In genomic region chr17:17014748-17015124, GRCh38 we compare ENCODE assay signal across 14 cellular contexts. TPM values are rescaled to one million over a fixed set of nuclear protein-coding genes. Genes with fewer than 3 reads are reported as not detected.
DNase-seq lines count a peak whose midpoint lies in the region; FAIRE-seq and TF ChIP-seq lines count a peak whose summit lies in the region.
"Not testable (repeated sequence)": the region's sequence is repeated elsewhere in the genome, so short reads cannot be mapped to it uniquely, and the experiment has no call there.
"Had no signal": no experiment of that assay in that cellular context is flagged by ENCODE, and none has a peak within 500 bp of the region (broad histone marks: within the 10 kb centered on the region; RNA-seq: fewer than 3 reads in every experiment).

No MANE protein-coding gene starts in this region.

- H3K27ac ChIP-seq in endothelial cell of umbilical vein (ENCODE audit: insufficient read depth, low read depth, low read length); kidney (ENCODE audit: low read depth in 2 of 2, low read length in 2 of 2): not testable (repeated sequence)

- not testable (repeated sequence) for BruUV-seq in MCF 10A (replicated peaks; lab: Mats Ljungman, UMichigan); endothelial cell of umbilical vein (replicated peaks; lab: Mats Ljungman, UMichigan)

- CTCF ChIA-PET in MCF 10A (lab: Yijun Ruan, JAX): interaction anchor here (0.6 to 0.8 kb wide), 3 partner anchors 100 to 1318 kb away, joined by 3 read pairs; no protein-coding TSS in a partner anchor
- CTCF ChIA-PET in endothelial cell of umbilical vein (lab: Charles Lee): not testable (repeated sequence)

- peak overlapping the region; percentile 50 for H3K4me3 Mint-ChIP-seq in MCF 10A (ENCODE audit: unreplicated experiment)

- not testable (repeated sequence) for H3K36me3 Mint-ChIP-seq in MCF 10A (ENCODE audit: insufficient read depth, unreplicated experiment)

- not testable (repeated sequence) for H3K4me2 ChIP-seq in endothelial cell of umbilical vein (ENCODE audit: insufficient read depth, low read length)

- dilution Hi-C loops in endothelial cell of umbilical vein (cut with MboI; ENCODE audit: extremely low pct_ligation_motif_present, low sequenced_read_pairs): not testable (repeated sequence)

- DNase-seq in Daoy (ENCODE audit: low read depth) (peak; percentile 95), M059J (ENCODE audit: low read depth) (peak; percentile 88), SW480 (ENCODE audit: low spot score) (peak; percentile 99), MCF 10A (ENCODE audit: unreplicated experiment) (peak; percentile 93), kidney (peak; percentile 68), posterior vena cava (ENCODE audit: low spot score) (peak; percentile 66)
- not testable (repeated sequence) for DNase-seq in endothelial cell of umbilical vein (ENCODE audit: low read depth, low spot score)

- intact Hi-C loops in MCF 10A (cut with micrococcal nuclease): loop anchor here (2.0 kb wide), 1 partner anchor 28 kb away; the partner anchor contains the start of gene MPRIP
- intact Hi-C loops in endothelial cell of umbilical vein (cut with micrococcal nuclease); kidney (cut with DNase I); posterior vena cava (cut with DNase I): not testable (repeated sequence)

- H3K4me3 ChIP-seq in endothelial cell of umbilical vein (replicated peaks in 1 of 3; ENCODE audit: insufficient read depth in 1 of 3, low read depth in 1 of 3, low read length in 3 of 3); kidney (ENCODE audit: low read length in 2 of 2): not testable (repeated sequence)

- not testable (repeated sequence) for H4K20me1 ChIP-seq in endothelial cell of umbilical vein (replicated peaks; ENCODE audit: control insufficient read depth, extremely low read depth, insufficient read depth, low read length)

- not testable (repeated sequence) for H3K9me3 Mint-ChIP-seq in MCF 10A (ENCODE audit: unreplicated experiment)

- H2AFZ ChIP-seq in endothelial cell of umbilical vein (ENCODE audit: low read depth, low read length): not testable (repeated sequence)

- H3K9me1 ChIP-seq in endothelial cell of umbilical vein (replicated peaks; ENCODE audit: control insufficient read depth, extremely low read depth, insufficient read depth, low read length): not testable (repeated sequence)

- H3K27me3 Mint-ChIP-seq in MCF 10A (ENCODE audit: insufficient read depth, unreplicated experiment): not testable (repeated sequence)

- H3K9ac ChIP-seq in endothelial cell of umbilical vein (replicated peaks; ENCODE audit: extremely low read depth, insufficient read depth, low read length); kidney (ENCODE audit: low read length in 2 of 2): not testable (repeated sequence)

- not testable (repeated sequence) for H3K36me3 ChIP-seq in endothelial cell of umbilical vein (ENCODE audit: control insufficient read depth in 2 of 2, extremely low read depth in 1 of 2, insufficient read depth in 2 of 2, low read length in 2 of 2); kidney (ENCODE audit: control insufficient read depth in 1 of 2, insufficient read depth in 2 of 2, low read length in 2 of 2)

- H3K79me2 ChIP-seq in endothelial cell of umbilical vein (ENCODE audit: control insufficient read depth, insufficient read depth, low read length): not testable (repeated sequence)

- POLR2A ChIA-PET in MCF 10A (lab: Yijun Ruan, JAX): interaction anchor here (0.7 to 3.5 kb wide), 5 partner anchors 11 to 135 kb away, joined by 3 to 25 read pairs (median 3); partner anchors contain the start of gene MPRIP
- POLR2A ChIA-PET in endothelial cell of umbilical vein (lab: Charles Lee): not testable (repeated sequence)

- H3K4me1 ChIP-seq in endothelial cell of umbilical vein (ENCODE audit: control insufficient read depth, extremely low read depth, insufficient read depth, low read length); kidney (ENCODE audit: control insufficient read depth in 1 of 2, insufficient read depth in 1 of 2, low read depth in 1 of 2, low read length in 2 of 2): not testable (repeated sequence)

- H3K27me3 ChIP-seq in endothelial cell of umbilical vein (ENCODE audit: control insufficient read depth in 2 of 2, insufficient read depth in 2 of 2, low read length in 2 of 2): not testable (repeated sequence)

- H3K27ac Mint-ChIP-seq in MCF 10A (ENCODE audit: low read depth, unreplicated experiment): peak overlapping the region; percentile 46

- H3K9me3 ChIP-seq in endothelial cell of umbilical vein (replicated peaks; ENCODE audit: control insufficient read depth, insufficient read depth, low read length); kidney (ENCODE audit: control insufficient read depth in 1 of 2, low read length in 2 of 2): not testable (repeated sequence)

- not testable (repeated sequence) for TF ChIP-seq CTCF in MCF 10A (IDR thresholded peaks at IDR 0.05; ENCODE audit: unreplicated experiment); endothelial cell of umbilical vein (IDR thresholded peaks at IDR 0.05; ENCODE audit: extremely low read depth in 1 of 2, insufficient read depth in 1 of 2, low read depth in 1 of 2, low read length in 2 of 2); kidney (IDR thresholded peaks at IDR 0.05; ENCODE audit: borderline replicate concordance, extremely low read depth, insufficient read depth)

- peak; percentile 71 for FAIRE-seq in endothelial cell of umbilical vein (lab: Jason Lieb, UNC)
- FAIRE-seq in kidney (lab: Jason Lieb, UNC): not testable (repeated sequence)

- TF ChIP-seq POLR2A in endothelial cell of umbilical vein (IDR thresholded peaks at IDR 0.05; ENCODE audit: low read depth, low read length): not testable (repeated sequence)

- H3K4me1 Mint-ChIP-seq in MCF 10A (ENCODE audit: insufficient read depth, unreplicated experiment): peaks cover 22% of the 10 kb centered on the region

RNA-seq across cellular contexts. Expression of gene MPRIP, which starts 27.5 kb away (rescaled TPM):
- 135 and 150 TPM in 2 replicates for total RNA-seq in Daoy (2014; rRNA removed; shearing (Covaris generic))
- total RNA-seq in M059J (2014; rRNA removed; shearing (Covaris generic)): 78.2 and 127 TPM in 2 replicates
- total RNA-seq in MCF 10A (2022): 214 and 230 TPM in 2 replicates
- 246 and 262 TPM in 2 replicates for total RNA-seq in endothelial cell of umbilical vein
- polyA plus RNA-seq in endothelial cell of umbilical vein: 94.6 and 102 TPM in 2 replicates
- 84.4 and 92.1 TPM in 2 replicates for polyA plus RNA-seq in endothelial cell of umbilical vein (2011; cell fraction: cytosol; rRNA removed)
- polyA plus RNA-seq in endothelial cell of umbilical vein (2011; cell fraction: nucleus; rRNA removed): 160 and 171 TPM in 2 replicates
- 165 and 190 TPM in 2 replicates for polyA plus RNA-seq in endothelial cell of umbilical vein (2012)
- 177 and 225 TPM in 2 replicates for polyA minus RNA-seq in endothelial cell of umbilical vein
- polyA minus RNA-seq in endothelial cell of umbilical vein (2011; cell fraction: cytosol; rRNA and poly(A)+ RNA removed): 72.5 TPM
- 129 and 135 TPM in 2 replicates for polyA minus RNA-seq in endothelial cell of umbilical vein (2011; cell fraction: nucleus; rRNA and poly(A)+ RNA removed)
- total RNA-seq in kidney: 250 TPM
- polyA plus RNA-seq in kidney (ENCODE audit: insufficient read depth, low read depth, low replicate concordance): 120 TPM
- total RNA-seq in posterior vena cava: 100 to 1,000 TPM; 359 to 405 TPM

RNA-seq across cellular contexts. Expression of gene TNFRSF13B, which starts 42.8 kb away (rescaled TPM):
- total RNA-seq in Daoy (2014; rRNA removed; shearing (Covaris generic)): not detected in 2 replicates
- total RNA-seq in M059J (2014; rRNA removed; shearing (Covaris generic)): not detected in 2 replicates
- not detected in 2 replicates for total RNA-seq in MCF 10A (2022)
- total RNA-seq in endothelial cell of umbilical vein: not detected in 2 replicates
- not detected in 2 replicates for polyA plus RNA-seq in endothelial cell of umbilical vein
- not detected in 2 replicates for polyA plus RNA-seq in endothelial cell of umbilical vein (2011; cell fraction: cytosol; rRNA removed)
- polyA plus RNA-seq in endothelial cell of umbilical vein (2011; cell fraction: nucleus; rRNA removed): not detected in 2 replicates
- polyA plus RNA-seq in endothelial cell of umbilical vein (2012): not detected in 2 replicates
- polyA minus RNA-seq in endothelial cell of umbilical vein: not detected in 2 replicates
- polyA minus RNA-seq in endothelial cell of umbilical vein (2011; cell fraction: cytosol; rRNA and poly(A)+ RNA removed): not detected
- polyA minus RNA-seq in endothelial cell of umbilical vein (2011; cell fraction: nucleus; rRNA and poly(A)+ RNA removed): not detected in 2 replicates
- total RNA-seq in kidney: 1.4 TPM
- not detected for polyA plus RNA-seq in kidney (ENCODE audit: insufficient read depth, low read depth, low replicate concordance)
- not detected for total RNA-seq in posterior vena cava
- total RNA-seq: activated CD4-positive, alpha-beta T cell treated with anti-CD3 and anti-CD28 coated beads, Interleukin-2, amount 10 ng/mL, durations not matched to agents 24 days and 14 days; activated naive CD4-positive, alpha-beta T cell treated with anti-CD3 and anti-CD28 coated beads, Interleukin-2, amount 50 U/mL, for 72 hours; neural crest cell; progenitor cell of endocrine pancreas; sigmoid colon; WTC11 had no signal
- polyA plus RNA-seq: immature natural killer cell had no signal
